In the genomic region with DNA sequence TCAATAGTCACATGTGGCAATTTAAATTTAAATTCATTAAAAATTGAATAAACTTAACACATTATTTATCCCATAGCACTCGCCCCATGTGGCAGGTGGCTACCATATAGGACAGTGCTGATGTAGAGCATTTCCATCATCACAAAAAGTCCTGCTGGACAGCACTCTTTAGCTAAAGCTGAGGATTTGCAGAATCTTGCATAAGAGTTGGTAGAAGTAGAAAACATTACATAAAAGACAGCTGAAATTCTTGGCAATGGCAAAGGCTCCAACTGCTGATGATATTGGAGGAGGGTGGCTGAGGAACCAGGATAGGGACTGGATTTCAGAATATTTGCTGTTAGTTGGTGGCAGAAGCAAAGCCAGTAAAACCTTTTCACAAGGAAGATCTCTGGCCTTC, we compare ENCODE assay signal across 16 cellular contexts.
DNase-seq lines count a peak whose midpoint lies in the region; ATAC-seq lines count a peak whose summit lies in the region.
"Had no signal": no experiment of that assay in that cellular context is flagged by ENCODE, and none has a peak within 500 bp of the region (broad histone marks: within the 10 kb centered on the region; RNA-seq: fewer than 3 reads in every experiment).

No MANE protein-coding gene starts in this region.

- H3K9me3 Mint-ChIP-seq in T-helper 1 cell treated with Interleukin-12 subunit alpha and Interleukin-12 subunit beta and Interleukin-4 antibody, amounts not matched to agents 30 μg/mL and 1 μg/mL, for 36 hours: peaks cover 8% of the 10 kb centered on the region
- peaks cover under 1% of the 10 kb centered on the region for H3K9me3 Mint-ChIP-seq in activated CD4-positive, alpha-beta memory T cell treated with anti-CD3 and anti-CD28 coated beads for 36 hours
- peaks cover 8% of the 10 kb centered on the region for H3K9me3 Mint-ChIP-seq in activated CD4-positive, alpha-beta memory T cell treated with anti-CD3 and anti-CD28 coated beads, Interleukin-2, amount 10 ng/mL, durations not matched to agents 7 days and 5 days
- no peaks in the 10 kb centered on the region for H3K9me3 Mint-ChIP-seq in activated T-helper 17 cell treated with anti-CD3 and anti-CD28 coated beads, Interleukin-2, amount 50 U/mL, for 72 hours
- H3K9me3 Mint-ChIP-seq in activated naive CD4-positive, alpha-beta T cell treated with anti-CD3 and anti-CD28 coated beads for 36 hours: no peaks in the 10 kb centered on the region
- H3K9me3 Mint-ChIP-seq: CD14-positive monocyte; CD4-positive, alpha-beta memory T cell; H9 had no signal

- H3K36me3 Mint-ChIP-seq in T-helper 1 cell treated with Interleukin-12 subunit alpha and Interleukin-12 subunit beta and Interleukin-4 antibody, amounts not matched to agents 30 μg/mL and 1 μg/mL, for 36 hours (ENCODE audit: low read depth): peaks cover 17% of the 10 kb centered on the region
- peaks cover 6% of the 10 kb centered on the region for H3K36me3 Mint-ChIP-seq in activated CD4-positive, alpha-beta memory T cell treated with anti-CD3 and anti-CD28 coated beads for 36 hours
- peaks cover 24% of the 10 kb centered on the region for H3K36me3 Mint-ChIP-seq in activated CD4-positive, alpha-beta memory T cell treated with anti-CD3 and anti-CD28 coated beads, Interleukin-2, amount 10 ng/mL, durations not matched to agents 7 days and 5 days (ENCODE audit: low read depth)
- no peaks in the 10 kb centered on the region for H3K36me3 Mint-ChIP-seq in activated T-helper 17 cell treated with anti-CD3 and anti-CD28 coated beads, Interleukin-2, amount 50 U/mL, for 72 hours (ENCODE audit: low read depth)
- no peaks in the 10 kb centered on the region for H3K36me3 Mint-ChIP-seq in activated naive CD4-positive, alpha-beta T cell treated with anti-CD3 and anti-CD28 coated beads for 36 hours (ENCODE audit: low read depth)
- H3K36me3 Mint-ChIP-seq: CD14-positive monocyte; CD4-positive, alpha-beta memory T cell had no signal

- H3K4me1 Mint-ChIP-seq in T-helper 1 cell treated with Interleukin-12 subunit alpha and Interleukin-12 subunit beta and Interleukin-4 antibody, amounts not matched to agents 30 μg/mL and 1 μg/mL, for 36 hours (ENCODE audit: low read depth): peaks cover 62% of the 10 kb centered on the region
- H3K4me1 Mint-ChIP-seq in activated CD4-positive, alpha-beta memory T cell treated with anti-CD3 and anti-CD28 coated beads for 36 hours (ENCODE audit: low read depth): peaks cover 83% of the 10 kb centered on the region
- H3K4me1 Mint-ChIP-seq in activated CD4-positive, alpha-beta memory T cell treated with anti-CD3 and anti-CD28 coated beads, Interleukin-2, amount 10 ng/mL, durations not matched to agents 7 days and 5 days: peaks cover 72% of the 10 kb centered on the region
- H3K4me1 Mint-ChIP-seq in activated T-helper 17 cell treated with anti-CD3 and anti-CD28 coated beads, Interleukin-2, amount 50 U/mL, for 72 hours: peaks cover 27% of the 10 kb centered on the region
- H3K4me1 Mint-ChIP-seq in activated naive CD4-positive, alpha-beta T cell treated with anti-CD3 and anti-CD28 coated beads for 36 hours (ENCODE audit: low read depth): peaks cover 62% of the 10 kb centered on the region

- no peak overlapping the region for H3K4me3 Mint-ChIP-seq in T-helper 1 cell treated with Interleukin-12 subunit alpha and Interleukin-12 subunit beta and Interleukin-4 antibody, amounts not matched to agents 30 μg/mL and 1 μg/mL, for 36 hours
- peak overlapping the region; percentile 38 for H3K4me3 Mint-ChIP-seq in activated CD4-positive, alpha-beta memory T cell treated with anti-CD3 and anti-CD28 coated beads for 36 hours
- H3K4me3 Mint-ChIP-seq in activated CD4-positive, alpha-beta memory T cell treated with anti-CD3 and anti-CD28 coated beads, Interleukin-2, amount 10 ng/mL, durations not matched to agents 7 days and 5 days: no peak overlapping the region
- H3K4me3 Mint-ChIP-seq in activated T-helper 17 cell treated with anti-CD3 and anti-CD28 coated beads, Interleukin-2, amount 50 U/mL, for 72 hours: peak overlapping the region; percentile 62
- no peak overlapping the region for H3K4me3 Mint-ChIP-seq in activated naive CD4-positive, alpha-beta T cell treated with anti-CD3 and anti-CD28 coated beads for 36 hours
- H3K4me3 Mint-ChIP-seq: CD14-positive monocyte, H9 had no signal

- no peak for ATAC-seq in activated T-helper 17 cell treated with anti-CD3 and anti-CD28 coated beads, Interleukin-2, amount 50 U/mL, for 72 hours (replicated peaks)
- ATAC-seq: A549, HepG2 had no signal

- peak overlapping the region; percentile 52 for H3K27ac Mint-ChIP-seq in T-helper 1 cell treated with Interleukin-12 subunit alpha and Interleukin-12 subunit beta and Interleukin-4 antibody, amounts not matched to agents 30 μg/mL and 1 μg/mL, for 36 hours
- H3K27ac Mint-ChIP-seq in activated CD4-positive, alpha-beta memory T cell treated with anti-CD3 and anti-CD28 coated beads for 36 hours: peak overlapping the region; percentile 78
- H3K27ac Mint-ChIP-seq in activated CD4-positive, alpha-beta memory T cell treated with anti-CD3 and anti-CD28 coated beads, Interleukin-2, amount 10 ng/mL, durations not matched to agents 7 days and 5 days: no peak overlapping the region
- H3K27ac Mint-ChIP-seq in activated T-helper 17 cell treated with anti-CD3 and anti-CD28 coated beads, Interleukin-2, amount 50 U/mL, for 72 hours: peak overlapping the region; percentile 70
- no peak overlapping the region for H3K27ac Mint-ChIP-seq in activated naive CD4-positive, alpha-beta T cell treated with anti-CD3 and anti-CD28 coated beads for 36 hours
- H3K27ac Mint-ChIP-seq: CD14-positive monocyte had no signal

- intact Hi-C loops in activated CD4-positive, alpha-beta memory T cell treated with anti-CD3 and anti-CD28 coated beads for 36 hours (cut with micrococcal nuclease): no loop called here
- intact Hi-C loops in activated naive CD4-positive, alpha-beta T cell treated with anti-CD3 and anti-CD28 coated beads for 36 hours (cut with micrococcal nuclease): no loop called here

- CTCF ChIA-PET in activated CD4-positive, alpha-beta memory T cell treated with anti-CD3 and anti-CD28 coated beads for 36 hours (lab: Charles Lee): interaction anchor here (1.0 to 1.6 kb wide), 3 partner anchors 14 to 97 kb away, joined by 3 to 4 read pairs (median 3); no protein-coding TSS in a partner anchor
- CTCF ChIA-PET in activated CD4-positive, alpha-beta memory T cell treated with anti-CD3 and anti-CD28 coated beads, Interleukin-2, amount 10 ng/mL, durations not matched to agents 7 days and 5 days (lab: Charles Lee): interaction anchor here (1.1 to 3.0 kb wide), 3 partner anchors 14 to 266 kb away, joined by 3 to 14 read pairs (median 4); no protein-coding TSS in a partner anchor
- CTCF ChIA-PET in activated naive CD4-positive, alpha-beta T cell treated with anti-CD3 and anti-CD28 coated beads for 36 hours (lab: Charles Lee): interaction anchor here (0.7 to 1.9 kb wide), 7 partner anchors 14 to 102 kb away, joined by 3 to 5 read pairs (median 3); no protein-coding TSS in a partner anchor

- no peaks in the 10 kb centered on the region for H3K27me3 Mint-ChIP-seq in T-helper 1 cell treated with Interleukin-12 subunit alpha and Interleukin-12 subunit beta and Interleukin-4 antibody, amounts not matched to agents 30 μg/mL and 1 μg/mL, for 36 hours (ENCODE audit: low read depth)
- H3K27me3 Mint-ChIP-seq in activated CD4-positive, alpha-beta memory T cell treated with anti-CD3 and anti-CD28 coated beads for 36 hours: no peaks in the 10 kb centered on the region
- no peaks in the 10 kb centered on the region for H3K27me3 Mint-ChIP-seq in activated CD4-positive, alpha-beta memory T cell treated with anti-CD3 and anti-CD28 coated beads, Interleukin-2, amount 10 ng/mL, durations not matched to agents 7 days and 5 days
- H3K27me3 Mint-ChIP-seq in activated T-helper 17 cell treated with anti-CD3 and anti-CD28 coated beads, Interleukin-2, amount 50 U/mL, for 72 hours: no peaks in the 10 kb centered on the region
- H3K27me3 Mint-ChIP-seq in activated naive CD4-positive, alpha-beta T cell treated with anti-CD3 and anti-CD28 coated beads for 36 hours (ENCODE audit: low read depth): no peaks in the 10 kb centered on the region
- H3K27me3 Mint-ChIP-seq: CD4-positive, alpha-beta memory T cell had no signal

- DNase-seq in T-helper 1 cell (no peak), superior temporal gyrus (ENCODE audit: extremely low spot score) (peak; percentile 55)
- no peak for DNase-seq in activated CD4-positive, alpha-beta memory T cell treated with anti-CD3 and anti-CD28 coated beads for 36 hours
- no peak for DNase-seq in activated CD4-positive, alpha-beta memory T cell treated with anti-CD3 and anti-CD28 coated beads, Interleukin-2, amount 10 ng/mL, durations not matched to agents 7 days and 5 days
- no peak for DNase-seq in activated naive CD4-positive, alpha-beta T cell treated with anti-CD3 and anti-CD28 coated beads for 36 hours
- DNase-seq: AML-193; CD4-positive, alpha-beta memory T cell; DMS153; DMS79 treated with DMSO at 0.1 percent for 48 hours; GF-D8; H9 had no signal

- POLR2A ChIA-PET in activated CD4-positive, alpha-beta memory T cell treated with anti-CD3 and anti-CD28 coated beads for 36 hours (lab: Charles Lee): interaction anchor here (0.9 to 3.2 kb wide), 7 partner anchors 9 to 213 kb away, joined by 3 to 17 read pairs (median 8); no protein-coding TSS in a partner anchor
- POLR2A ChIA-PET in activated CD4-positive, alpha-beta memory T cell treated with anti-CD3 and anti-CD28 coated beads, Interleukin-2, amount 10 ng/mL, durations not matched to agents 7 days and 5 days (lab: Charles Lee): interaction anchor here (1.3 to 4.2 kb wide), 3 partner anchors 9 to 85 kb away, joined by 4 to 26 read pairs (median 7); no protein-coding TSS in a partner anchor

Comparison
In these comparisons a context has a peak if more than half of its experiments do, and no peak if none do; other contexts are left out.
1. H3K27ac Mint-ChIP-seq: peak in T-helper 1 cell treated with Interleukin-12 subunit alpha and Interleukin-12 subunit beta and Interleukin-4 antibody, amounts not matched to agents 30 μg/mL and 1 μg/mL, for 36 hours (single experiment), activated CD4-positive, alpha-beta memory T cell treated with anti-CD3 and anti-CD28 coated beads for 36 hours (single experiment) and activated T-helper 17 cell treated with anti-CD3 and anti-CD28 coated beads, Interleukin-2, amount 50 U/mL, for 72 hours (single experiment); none in activated CD4-positive, alpha-beta memory T cell treated with anti-CD3 and anti-CD28 coated beads, Interleukin-2, amount 10 ng/mL, durations not matched to agents 7 days and 5 days (single experiment) and activated naive CD4-positive, alpha-beta T cell treated with anti-CD3 and anti-CD28 coated beads for 36 hours (single experiment).
2. H3K4me3 Mint-ChIP-seq: peak in activated CD4-positive, alpha-beta memory T cell treated with anti-CD3 and anti-CD28 coated beads for 36 hours (single experiment) and activated T-helper 17 cell treated with anti-CD3 and anti-CD28 coated beads, Interleukin-2, amount 50 U/mL, for 72 hours (single experiment); none in T-helper 1 cell treated with Interleukin-12 subunit alpha and Interleukin-12 subunit beta and Interleukin-4 antibody, amounts not matched to agents 30 μg/mL and 1 μg/mL, for 36 hours (single experiment), activated CD4-positive, alpha-beta memory T cell treated with anti-CD3 and anti-CD28 coated beads, Interleukin-2, amount 10 ng/mL, durations not matched to agents 7 days and 5 days (single experiment) and activated naive CD4-positive, alpha-beta T cell treated with anti-CD3 and anti-CD28 coated beads for 36 hours (single experiment).